20 cellular contexts compared by ENCODE assay signal in the genomic region with DNA sequence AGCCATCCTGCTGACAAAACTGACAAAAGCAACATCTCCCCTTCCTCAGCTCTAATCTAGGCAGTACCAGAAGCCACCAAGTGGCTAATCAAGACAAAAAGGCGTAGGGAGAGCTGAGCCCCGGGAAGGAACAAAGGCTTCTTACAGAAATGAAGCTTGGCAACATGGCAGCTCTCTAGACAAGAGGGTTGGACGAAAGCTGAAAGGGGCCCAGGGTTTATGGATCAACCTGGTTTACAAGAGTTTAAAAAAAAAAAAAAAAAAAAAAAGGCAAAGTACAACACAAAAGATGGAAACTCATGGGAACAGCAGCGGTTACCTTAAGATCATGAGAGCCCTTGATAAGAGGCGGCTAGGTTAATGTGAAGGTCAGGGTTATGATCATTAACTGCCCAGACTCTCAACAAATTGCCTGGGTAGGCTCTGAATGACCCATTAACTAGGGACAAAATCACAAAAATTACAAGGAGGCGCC. TPM values are rescaled to one million over a fixed set of nuclear protein-coding genes. Genes with fewer than 3 reads are reported as not detected.
DNase-seq lines count a peak whose midpoint lies in the region; ATAC-seq, FAIRE-seq and TF ChIP-seq lines count a peak whose summit lies in the region.
"Had no signal": no experiment of that assay in that cellular context is flagged by ENCODE, and none has a peak within 500 bp of the region (broad histone marks: within the 10 kb centered on the region; RNA-seq: fewer than 3 reads in every experiment).

No MANE protein-coding gene starts in this region.

- H3K79me2 ChIP-seq in K562 (ENCODE audit: control insufficient read depth, insufficient read depth, low read length), result peaks cover 92% of the 10 kb centered on the region

- H2AFZ ChIP-seq in K562 (ENCODE audit: low read depth, low read length), result 0 out of 2 replicates have a peak overlapping the region, but pooled peaks have one; percentile 2

- peaks cover 3% of the 10 kb centered on the region for H3K36me3 Mint-ChIP-seq in mesothelial cell of epicardium
- peaks cover 0 to 29% (median 6%) of the 10 kb centered on the region in 5 donors for H3K36me3 Mint-ChIP-seq in naive thymus-derived CD4-positive, alpha-beta T cell

- DNase-seq in stimulated activated naive CD8-positive, alpha-beta T cell treated with anti-CD3 and anti-CD28 coated beads, Interleukin-15, amount 100 ng/mL, for 72 hours, result no peak
- no peak for DNase-seq in stimulated activated naive CD8-positive, alpha-beta T cell treated with anti-CD3 and anti-CD28 coated beads, Interleukin-15, Interleukin-2, amounts not matched to agents 100 U/mL and 50 U/mL, for 24 hours
- DNase-seq in K562 (ENCODE audit: extremely low read depth in 1 of 4, low spot score in 3 of 4) (peak in 2 of 4 experiments; percentile 41 to 71), mesothelial cell of epicardium (ENCODE audit: low spot score in 2 of 2, unreplicated experiment in 2 of 2) (no peak), upper lobe of left lung (no peak), islet precursor cell (no peak), NCI-H2081 (lab: John Stamatoyannopoulos, UW) (no peak)
- DNase-seq in naive thymus-derived CD4-positive, alpha-beta T cell, result no peak
- DNase-seq: activated CD8-positive, alpha-beta memory T cell treated with anti-CD3 and anti-CD28 coated beads, Interleukin-2, amount 50 U/mL, for 48 hours; CD8-positive, alpha-beta T cell; cerebellar nuclear complex; DMS79 treated with DMSO at 0.1 percent for 48 hours; HFFc6; immature natural killer cell; RPMI8226 had no signal

- intact Hi-C loops in K562 (cut with micrococcal nuclease), result no loop called here
- intact Hi-C loops in naive thymus-derived CD4-positive, alpha-beta T cell (cut with micrococcal nuclease), result no loop called here

- no peaks in the 10 kb centered on the region for H3K9me3 Mint-ChIP-seq in stimulated activated naive CD8-positive, alpha-beta T cell treated with anti-CD3 and anti-CD28 coated beads, Interleukin-15, amount 100 ng/mL, for 72 hours
- H3K9me3 Mint-ChIP-seq in mesothelial cell of epicardium, result no peaks in the 10 kb centered on the region
- H3K9me3 Mint-ChIP-seq in naive thymus-derived CD4-positive, alpha-beta T cell, result no peaks in the 10 kb centered on the region
- H3K9me3 Mint-ChIP-seq: activated naive CD4-positive, alpha-beta T cell treated with anti-CD3 and anti-CD28 coated beads for 36 hours; CD8-positive, alpha-beta T cell; HFFc6; immature natural killer cell; naive thymus-derived CD8-positive, alpha-beta T cell had no signal

- no peak for ATAC-seq in stimulated activated naive CD8-positive, alpha-beta T cell treated with anti-CD3 and anti-CD28 coated beads, Interleukin-15, amount 100 ng/mL, for 72 hours
- ATAC-seq in stimulated activated naive CD8-positive, alpha-beta T cell treated with anti-CD3 and anti-CD28 coated beads, Interleukin-15, Interleukin-2, amounts not matched to agents 100 U/mL and 50 U/mL, for 24 hours, result no peak
- peak; percentile 76 for ATAC-seq in K562
- ATAC-seq in upper lobe of left lung (ENCODE audit: low FRiP score in 2 of 2), result no peak
- ATAC-seq in naive thymus-derived CD4-positive, alpha-beta T cell, result no peak
- ATAC-seq: CD8-positive, alpha-beta T cell; heart left ventricle had no signal

- H3K27ac ChIP-seq in K562 (ENCODE audit: extremely low read depth, low read depth, low read length) (peak overlapping the region; percentile 73), upper lobe of left lung (peak overlapping the region in 3 of 4 donors; percentile 22 to 84 (median 80))
- H3K27ac ChIP-seq in naive thymus-derived CD4-positive, alpha-beta T cell (ENCODE audit: low read depth, low read length), result no peak overlapping the region
- H3K27ac ChIP-seq: heart left ventricle had no signal

- peak in 1 of 3 experiments; percentile 9; a peak in 2 of 6 replicates for TF ChIP-seq CTCF in K562 (IDR thresholded peaks at IDR 0.05 in 2 of 3, conservative IDR thresholded peaks at IDR 0.05 in 1 of 3; ENCODE audit: insufficient read depth in 2 of 3, low read depth in 1 of 3, low read length in 3 of 3)
- TF ChIP-seq CTCF in mesothelial cell of epicardium (IDR thresholded peaks at IDR 0.05; ENCODE audit: unreplicated experiment), result no peak
- no peak for TF ChIP-seq CTCF in upper lobe of left lung (IDR thresholded peaks at IDR 0.05)

- WGBS in K562 (ENCODE audit: insufficient coverage, low coverage, missing lambda C conversion rate), result 21% methylated on average over 6 of the region's 6 CpGs
- WGBS in upper lobe of left lung, 2 donors, result 72 to 74% methylated on average over 6 of the region's 6 CpGs

- TF ChIP-seq RAD21 in K562 (CRISPR knock-in tag; conservative IDR thresholded peaks at IDR 0.05 in 1 of 2, IDR thresholded peaks at IDR 0.05 in 1 of 2), result no peak

- H3K9me1 ChIP-seq in K562 (ENCODE audit: control insufficient read depth, insufficient read depth, low read length), result peaks cover 3% of the 10 kb centered on the region

- H3K4me3 ChIP-seq in K562 (no peak overlapping the region), upper lobe of left lung (no peak overlapping the region)
- H3K4me3 ChIP-seq in naive thymus-derived CD4-positive, alpha-beta T cell (ENCODE audit: low read length), result no peak overlapping the region
- H3K4me3 ChIP-seq: heart left ventricle, thoracic aorta had no signal

- peak overlapping the region; percentile 43 to 60; a peak in 3 of 4 replicates for H3K9ac ChIP-seq in K562 (ENCODE audit: insufficient read depth in 1 of 2, low read depth in 2 of 2, low read length in 2 of 2)

- H3K27me3 ChIP-seq in K562 (ENCODE audit: control insufficient read depth in 2 of 2, insufficient read depth in 2 of 2, low read length in 2 of 2) (no peaks in the 10 kb centered on the region), upper lobe of left lung (no peaks in the 10 kb centered on the region)
- no peaks in the 10 kb centered on the region for H3K27me3 ChIP-seq in naive thymus-derived CD4-positive, alpha-beta T cell (ENCODE audit: control insufficient read depth in 2 of 2, insufficient read depth in 2 of 2, low read length in 2 of 2)
- H3K27me3 ChIP-seq: heart left ventricle had no signal

- POLR2A ChIA-PET in K562 (lab: Yijun Ruan, JAX), result interaction anchor here (0.8 to 2.4 kb wide), 6 partner anchors 8 to 33 kb away, joined by 4 to 17 read pairs (median 4); partner anchors contain the start of gene ZC3H4
- POLR2A ChIA-PET in naive thymus-derived CD4-positive, alpha-beta T cell (lab: Charles Lee), result interaction anchor here (10.2 kb wide), 1 partner anchor 12 kb away, joined by 184 read pairs; the partner anchor contains the start of gene ZC3H4

- no TSS peak for BruUV-seq in K562 (replicated peaks; lab: Mats Ljungman, UMichigan)

- H4K20me1 ChIP-seq in K562 (replicated peaks; ENCODE audit: control insufficient read depth, insufficient read depth, low read length), result no peaks in the 10 kb centered on the region

- peak overlapping the region; percentile 48 to 88 for H3K27ac Mint-ChIP-seq in stimulated activated naive CD8-positive, alpha-beta T cell treated with anti-CD3 and anti-CD28 coated beads, Interleukin-15, amount 100 ng/mL, for 72 hours
- H3K27ac Mint-ChIP-seq in mesothelial cell of epicardium, result peak overlapping the region; percentile 50
- H3K27ac Mint-ChIP-seq in naive thymus-derived CD4-positive, alpha-beta T cell, result peak overlapping the region in 1 of 9 donors; percentile 77

- no peak for TF ChIP-seq POLR2A in K562 (conservative IDR thresholded peaks at IDR 0.05)
- no peak for TF ChIP-seq POLR2A in upper lobe of left lung (IDR thresholded peaks at IDR 0.05)

- peaks cover 78% of the 10 kb centered on the region for H3K4me1 Mint-ChIP-seq in stimulated activated naive CD8-positive, alpha-beta T cell treated with anti-CD3 and anti-CD28 coated beads, Interleukin-15, amount 100 ng/mL, for 72 hours
- H3K4me1 Mint-ChIP-seq in mesothelial cell of epicardium, result peaks cover 28% of the 10 kb centered on the region
- H3K4me1 Mint-ChIP-seq in naive thymus-derived CD4-positive, alpha-beta T cell, result peaks cover 29 to 77% (median 62%) of the 10 kb centered on the region in 7 donors

- H3K4me1 ChIP-seq in K562 (replicated peaks in 1 of 2; ENCODE audit: control insufficient read depth in 2 of 2, insufficient read depth in 2 of 2, low read length in 2 of 2), result peaks cover 19 to 33% of the 10 kb centered on the region in 2 experiments; a peak in 4 of 5 replicates
- peaks cover 36 to 53% (median 43%) of the 10 kb centered on the region in 4 donors for H3K4me1 ChIP-seq in upper lobe of left lung
- peaks cover 12 to 19% of the 10 kb centered on the region in 2 donors for H3K4me1 ChIP-seq in naive thymus-derived CD4-positive, alpha-beta T cell (ENCODE audit: control insufficient read depth in 2 of 2, insufficient read depth in 2 of 2, low read length in 2 of 2)

- TF ChIP-seq EP300 in K562 (IDR thresholded peaks at IDR 0.05; ENCODE audit: low read length) (no peak), upper lobe of left lung (IDR thresholded peaks at IDR 0.05) (no peak)

- CTCF ChIA-PET in K562 (lab: Yijun Ruan, JAX; ENCODE audit: low intra/inter-chr PET ratio), result no interaction called here
- CTCF ChIA-PET in naive thymus-derived CD4-positive, alpha-beta T cell (lab: Charles Lee), result interaction anchor here (0.6 to 1.2 kb wide), 5 partner anchors 14 to 1768 kb away, joined by 3 to 6 read pairs (median 3); partner anchors contain the start of gene ZC3H4

- peak; percentile 89 for FAIRE-seq in K562 (lab: Jason Lieb, UNC)
- FAIRE-seq: endometrium had no signal

- in situ Hi-C loops in K562 (cut with MboI), result no loop called here

- peaks cover 63% of the 10 kb centered on the region; the same call in 2 of the 3 replicates for H3K36me3 ChIP-seq in K562 (ENCODE audit: control insufficient read depth, insufficient read depth, low read length)
- no peaks in the 10 kb centered on the region for H3K36me3 ChIP-seq in upper lobe of left lung
- H3K36me3 ChIP-seq in naive thymus-derived CD4-positive, alpha-beta T cell (ENCODE audit: control insufficient read depth in 2 of 3, insufficient read depth in 3 of 3, low read length in 3 of 3), result peaks cover 0 to 10% (median 0%) of the 10 kb centered on the region in 3 experiments
- H3K36me3 ChIP-seq: thoracic aorta had no signal

- no peaks in the 10 kb centered on the region for H3K27me3 Mint-ChIP-seq in stimulated activated naive CD8-positive, alpha-beta T cell treated with anti-CD3 and anti-CD28 coated beads, Interleukin-15, amount 100 ng/mL, for 72 hours
- no peaks in the 10 kb centered on the region for H3K27me3 Mint-ChIP-seq in mesothelial cell of epicardium (ENCODE audit: low read depth)
- H3K27me3 Mint-ChIP-seq in naive thymus-derived CD4-positive, alpha-beta T cell, result no peaks in the 10 kb centered on the region
- H3K27me3 Mint-ChIP-seq: naive thymus-derived CD8-positive, alpha-beta T cell had no signal

- peak overlapping the region; percentile 56 for H3K4me2 ChIP-seq in K562 (ENCODE audit: insufficient read depth, low read length)

- H3K9me3 ChIP-seq in K562 (replicated peaks; ENCODE audit: control insufficient read depth, insufficient read depth, low read depth, low read length) (no peaks in the 10 kb centered on the region), upper lobe of left lung (no peaks in the 10 kb centered on the region)
- no peaks in the 10 kb centered on the region for H3K9me3 ChIP-seq in naive thymus-derived CD4-positive, alpha-beta T cell (ENCODE audit: control insufficient read depth in 2 of 3, low read length in 3 of 3)
- H3K9me3 ChIP-seq: heart left ventricle, thoracic aorta had no signal

- H3K4me3 Mint-ChIP-seq in stimulated activated naive CD8-positive, alpha-beta T cell treated with anti-CD3 and anti-CD28 coated beads, Interleukin-15, amount 100 ng/mL, for 72 hours, result no peak overlapping the region
- H3K4me3 Mint-ChIP-seq in mesothelial cell of epicardium, result no peak overlapping the region
- H3K4me3 Mint-ChIP-seq in naive thymus-derived CD4-positive, alpha-beta T cell, result no peak overlapping the region
- H3K4me3 Mint-ChIP-seq: activated naive CD4-positive, alpha-beta T cell treated with anti-CD3 and anti-CD28 coated beads for 36 hours; CD8-positive, alpha-beta T cell; HFFc6; immature natural killer cell; naive thymus-derived CD8-positive, alpha-beta T cell had no signal

RNA-seq across cellular contexts. Expression of gene ZC3H4, which starts 14.0 kb away (rescaled TPM):
- 66.1 and 83.6 TPM in 2 replicates for total RNA-seq in K562 (2011; cell fraction: chromatin; rRNA removed; ENCODE audit: low replicate concordance)
- total RNA-seq in K562 (2011; cell fraction: nucleolus; rRNA removed), result 24.1 and 34.0 TPM in 2 replicates
- total RNA-seq in K562 (2011; cell fraction: nucleoplasm; rRNA removed), result 30.9 TPM in 2 replicates
- 18.3 and 26.0 TPM in 2 replicates for total RNA-seq in K562 (2014; rRNA removed)
- total RNA-seq in K562 (2014; rRNA removed; fragmentation: Illumina TruSeq; extraction: Trizol), result 19.6 and 24.1 TPM in 2 replicates
- total RNA-seq in K562 (2015; rRNA removed; fragmentation: Illumina TruSeq; extraction: Trizol), result 13.2 and 19.1 TPM in 2 replicates
- total RNA-seq in K562 (2021), result 59.5 and 75.6 TPM in 2 replicates
- polyA plus RNA-seq in K562 (2011; rRNA removed), result 4.0 and 5.3 TPM in 2 replicates
- 2.2 and 3.7 TPM in 2 replicates for polyA plus RNA-seq in K562 (2011; cell fraction: cytosol; rRNA removed)
- polyA plus RNA-seq in K562 (2011; cell fraction: nucleus; rRNA removed), result 14.1 and 22.9 TPM in 2 replicates
- polyA plus RNA-seq in K562 (2012), result 11.1 and 39.1 TPM in 2 replicates
- 33.5 and 33.7 TPM in 2 replicates for polyA plus RNA-seq in K562 (2014; fragmentation: Illumina TruSeq; extraction: Trizol)
- polyA plus RNA-seq in K562 (2014; fragmentation: Nextera tagmentation; extraction: Ambion mirVana), result 1 to 10 TPM; 2.2 to 8.0 TPM
- polyA plus RNA-seq in K562 (2014; rRNA removed), result 14.4 and 17.6 TPM in 2 replicates
- 14.0 and 14.6 TPM in 2 replicates for polyA minus RNA-seq in K562 (2011; rRNA and poly(A)+ RNA removed)
- polyA minus RNA-seq in K562 (2011; cell fraction: cytosol; rRNA and poly(A)+ RNA removed), result 23.3 and 31.7 TPM in 2 replicates
- 7.5 and 15.8 TPM in 2 replicates for polyA minus RNA-seq in K562 (2011; cell fraction: nucleus; rRNA and poly(A)+ RNA removed)
- 65.3 to 68.7 TPM (median 67.9 TPM) in 3 replicates for total RNA-seq in mesothelial cell of epicardium
- total RNA-seq in upper lobe of left lung, result 10 to 100 TPM; 28.6 to 57.6 (median 44.1) TPM
- 100 to 1,000 TPM in 1 of 5 experiments, 10 to 100 TPM in 4; 53.6 to 123 (median 73.0) TPM for total RNA-seq in naive thymus-derived CD4-positive, alpha-beta T cell
- 1 to 10 TPM; 2.0 to 2.3 TPM for polyA plus RNA-seq in naive thymus-derived CD4-positive, alpha-beta T cell

RNA-seq across cellular contexts. Expression of gene SAE1, which starts 31.0 kb away (rescaled TPM):
- 86.7 and 121 TPM in 2 replicates for total RNA-seq in K562 (2011; cell fraction: chromatin; rRNA removed; ENCODE audit: low replicate concordance)
- total RNA-seq in K562 (2011; cell fraction: nucleolus; rRNA removed), result 37.9 and 42.4 TPM in 2 replicates
- total RNA-seq in K562 (2011; cell fraction: nucleoplasm; rRNA removed), result 54.9 and 55.4 TPM in 2 replicates
- total RNA-seq in K562 (2014; rRNA removed) (194 and 213 TPM in 2 replicates), K562 (2014; rRNA removed; fragmentation: Illumina TruSeq; extraction: Trizol) (215 and 244 TPM in 2 replicates), K562 (2015; rRNA removed; fragmentation: Illumina TruSeq; extraction: Trizol) (220 and 231 TPM in 2 replicates), K562 (2021) (205 and 217 TPM in 2 replicates), mesothelial cell of epicardium (137 to 141 TPM (median 138 TPM) in 3 replicates), upper lobe of left lung (10 to 100 TPM; 31.1 to 61.2 (median 55.3) TPM)
- polyA plus RNA-seq in K562 (2011; rRNA removed) (199 and 297 TPM in 2 replicates), K562 (2014; fragmentation: Illumina TruSeq; extraction: Trizol) (293 and 299 TPM in 2 replicates), K562 (2014; fragmentation: Nextera tagmentation; extraction: Ambion mirVana) (100 to 1,000 TPM in 1 of 2 experiments, 10 to 100 TPM in 1; 82.8 to 133 TPM), K562 (2014; rRNA removed) (250 and 273 TPM in 2 replicates)
- 175 and 205 TPM in 2 replicates for polyA plus RNA-seq in K562 (2011; cell fraction: cytosol; rRNA removed)
- 41.2 and 60.5 TPM in 2 replicates for polyA plus RNA-seq in K562 (2011; cell fraction: nucleus; rRNA removed)
- polyA plus RNA-seq in K562 (2012), result 207 and 215 TPM in 2 replicates
- 138 and 156 TPM in 2 replicates for polyA minus RNA-seq in K562 (2011; rRNA and poly(A)+ RNA removed)
- 63.5 and 64.3 TPM in 2 replicates for polyA minus RNA-seq in K562 (2011; cell fraction: cytosol; rRNA and poly(A)+ RNA removed)
- 11.0 and 20.4 TPM in 2 replicates for polyA minus RNA-seq in K562 (2011; cell fraction: nucleus; rRNA and poly(A)+ RNA removed)
- total RNA-seq in naive thymus-derived CD4-positive, alpha-beta T cell, result 100 to 1,000 TPM in 1 of 5 experiments, 10 to 100 TPM in 4; 34.3 to 115 (median 46.4) TPM
- polyA plus RNA-seq in naive thymus-derived CD4-positive, alpha-beta T cell, result 100 to 1,000 TPM; 145 to 181 TPM

RNA-seq across cellular contexts. Expression of gene TMEM160, which starts 51.2 kb away (rescaled TPM):
- total RNA-seq in K562 (2011; cell fraction: chromatin; rRNA removed; ENCODE audit: low replicate concordance), result 1.5 and 6.1 TPM in 2 replicates
- total RNA-seq in K562 (2011; cell fraction: nucleolus; rRNA removed), result 30.7 and 31.5 TPM in 2 replicates
- 10.5 and 11.2 TPM in 2 replicates for total RNA-seq in K562 (2011; cell fraction: nucleoplasm; rRNA removed)
- 95.2 and 166 TPM in 2 replicates for total RNA-seq in K562 (2014; rRNA removed)
- 0.64 and 2.4 TPM in 2 replicates for total RNA-seq in K562 (2014; rRNA removed; fragmentation: Illumina TruSeq; extraction: Trizol)
- total RNA-seq in K562 (2015; rRNA removed; fragmentation: Illumina TruSeq; extraction: Trizol), result 2.4 and 4.4 TPM in 2 replicates
- 77.6 and 79.5 TPM in 2 replicates for total RNA-seq in K562 (2021)
- 8.7 and 14.0 TPM in 2 replicates for polyA plus RNA-seq in K562 (2011; rRNA removed)
- 44.0 and 160 TPM in 2 replicates for polyA plus RNA-seq in K562 (2011; cell fraction: cytosol; rRNA removed)
- 12.9 and 22.9 TPM in 2 replicates for polyA plus RNA-seq in K562 (2011; cell fraction: nucleus; rRNA removed)
- 30.2 and 35.3 TPM in 2 replicates for polyA plus RNA-seq in K562 (2012)
- polyA plus RNA-seq in K562 (2014; fragmentation: Illumina TruSeq; extraction: Trizol), result 1.4 TPM in 1 of 2 replicates, not detected in the other
- polyA plus RNA-seq in K562 (2014; fragmentation: Nextera tagmentation; extraction: Ambion mirVana), result under 1 TPM; 0.10 to 0.25 TPM
- polyA plus RNA-seq in K562 (2014; rRNA removed), result 85.9 and 90.7 TPM in 2 replicates
- polyA minus RNA-seq in K562 (2011; rRNA and poly(A)+ RNA removed), result 0.69 and 0.74 TPM in 2 replicates
- polyA minus RNA-seq in K562 (2011; cell fraction: cytosol; rRNA and poly(A)+ RNA removed), result 9.9 and 19.5 TPM in 2 replicates
- polyA minus RNA-seq in K562 (2011; cell fraction: nucleus; rRNA and poly(A)+ RNA removed), result 7.0 and 7.9 TPM in 2 replicates
- 35.4 to 38.1 TPM (median 36.2 TPM) in 3 replicates for total RNA-seq in mesothelial cell of epicardium
- 10 to 100 TPM; 11.5 to 82.8 (median 49.4) TPM for total RNA-seq in upper lobe of left lung
- 10 to 100 TPM; 23.1 to 46.3 (median 26.0) TPM for total RNA-seq in naive thymus-derived CD4-positive, alpha-beta T cell
- 100 to 1,000 TPM; 131 TPM for polyA plus RNA-seq in naive thymus-derived CD4-positive, alpha-beta T cell
